Comparison of ENCODE assay signal across 25 cellular contexts in genomic region chr1:21198929-21199328, GRCh38.
"Had no signal": no experiment of that assay in that cellular context is flagged by ENCODE, and none has a peak within 500 bp of the region (broad histone marks: within the 10 kb centered on the region; RNA-seq: fewer than 3 reads in every experiment).

No MANE protein-coding gene starts in this region.

- H3K4me3 Mint-ChIP-seq: activated CD8-positive, alpha-beta T cell treated with anti-CD3 and anti-CD28 coated beads for 36 hours; activated naive CD4-positive, alpha-beta T cell treated with anti-CD3 and anti-CD28 coated beads, Interleukin-2, amount 10 ng/mL, durations not matched to agents 7 days and 5 days; activated naive CD8-positive, alpha-beta T cell treated with anti-CD3 and anti-CD28 coated beads for 36 hours; activated T-cell treated with anti-CD3 and anti-CD28 coated beads, Interleukin-2, amount 50 U/mL, for 72 hours; T-helper 1 cell treated with Interleukin-12 subunit alpha and Interleukin-12 subunit beta and Interleukin-4 antibody, amounts not matched to agents 30 μg/mL and 1 μg/mL, for 36 hours had no signal

- H3K4me2 ChIP-seq: PC-9 had no signal

- H3K9me3 ChIP-seq: adrenal gland, breast epithelium, MG63 had no signal

- ATAC-seq: activated CD4-positive, CD25-positive, alpha-beta regulatory T cell treated with anti-CD3 and anti-CD28 coated beads, Interleukin-2, amount 50 U/mL, for 24 hours; activated CD8-positive, alpha-beta T cell treated with anti-CD3 and anti-CD28 coated beads for 36 hours; activated T-cell treated with anti-CD3 and anti-CD28 coated beads, Interleukin-2, amount 50 U/mL, for 72 hours had no signal

- H3K36me3 ChIP-seq: adrenal gland, breast epithelium, MG63 had no signal

- H3K36me3 Mint-ChIP-seq: activated naive CD4-positive, alpha-beta T cell treated with anti-CD3 and anti-CD28 coated beads, Interleukin-2, amount 10 ng/mL, durations not matched to agents 7 days and 5 days; activated naive CD8-positive, alpha-beta T cell treated with anti-CD3 and anti-CD28 coated beads for 36 hours had no signal

- H3K4me3 ChIP-seq: adrenal gland, breast epithelium, MG63, PC-9 had no signal

- H2AFZ ChIP-seq: PC-9 had no signal

- H3K27me3 ChIP-seq: adrenal gland, breast epithelium, MG63 had no signal

- H3K9me3 Mint-ChIP-seq: activated CD8-positive, alpha-beta T cell treated with anti-CD3 and anti-CD28 coated beads for 36 hours; activated naive CD4-positive, alpha-beta T cell treated with anti-CD3 and anti-CD28 coated beads, Interleukin-2, amount 10 ng/mL, durations not matched to agents 7 days and 5 days; activated naive CD8-positive, alpha-beta T cell treated with anti-CD3 and anti-CD28 coated beads for 36 hours; activated T-cell treated with anti-CD3 and anti-CD28 coated beads, Interleukin-2, amount 50 U/mL, for 72 hours; activated T-helper 2 cell treated with anti-CD3 and anti-CD28 coated beads, Interferon-gamma antibody, Interleukin-2, Interleukin-4, amounts not matched to agents 10 μg/mL and 5 μg/mL and 100 μg/mL, durations not matched to agents 14 hours and 24 hours and 36 hours; T-helper 1 cell treated with Interleukin-12 subunit alpha and Interleukin-12 subunit beta and Interleukin-4 antibody, amounts not matched to agents 30 μg/mL and 1 μg/mL, for 36 hours had no signal

- H3K27ac Mint-ChIP-seq: activated CD8-positive, alpha-beta T cell treated with anti-CD3 and anti-CD28 coated beads for 36 hours; activated naive CD4-positive, alpha-beta T cell treated with anti-CD3 and anti-CD28 coated beads, Interleukin-2, amount 10 ng/mL, durations not matched to agents 7 days and 5 days; activated naive CD8-positive, alpha-beta T cell treated with anti-CD3 and anti-CD28 coated beads for 36 hours; activated T-cell treated with anti-CD3 and anti-CD28 coated beads, Interleukin-2, amount 50 U/mL, for 72 hours; activated T-helper 2 cell treated with anti-CD3 and anti-CD28 coated beads, Interferon-gamma antibody, Interleukin-2, Interleukin-4, amounts not matched to agents 10 μg/mL and 5 μg/mL and 100 μg/mL, durations not matched to agents 14 hours and 24 hours and 36 hours; T-helper 1 cell treated with Interleukin-12 subunit alpha and Interleukin-12 subunit beta and Interleukin-4 antibody, amounts not matched to agents 30 μg/mL and 1 μg/mL, for 36 hours had no signal

- H3K27ac ChIP-seq: adrenal gland, breast epithelium, PC-9 had no signal

- H3K4me1 ChIP-seq: adrenal gland, breast epithelium had no signal

- DNase-seq: activated CD4-positive, alpha-beta T cell treated with anti-CD3 and anti-CD28 coated beads for 4 hours; activated CD8-positive, alpha-beta memory T cell treated with anti-CD3 and anti-CD28 coated beads, Interleukin-2, amount 50 U/mL, for 4 hours; activated CD8-positive, alpha-beta T cell treated with anti-CD3 and anti-CD28 coated beads for 36 hours; activated gamma-delta T cell treated with Interleukin-2 at 50 U/mL for 16 hours; activated naive CD4-positive, alpha-beta T cell treated with anti-CD3 and anti-CD28 coated beads, Interleukin-2, amount 10 ng/mL, durations not matched to agents 7 days and 5 days; activated naive CD8-positive, alpha-beta T cell treated with anti-CD3 and anti-CD28 coated beads for 36 hours; activated T-cell treated with anti-CD3 and anti-CD28 coated beads, Interleukin-2, amount 50 U/mL, for 72 hours; anterior cingulate cortex; central memory CD4-positive, alpha-beta T cell; MG63; MV-4-11; NCI-H1092 treated with DMSO at 0.1 percent for 48 hours; NCI-H1417 treated with DMSO at 0.1 percent for 48 hours; NCI-H1694; NCI-H2029; NCI-H2107; NCI-H446; NCI-H524; PC-9; SHP77 treated with DMSO at 0.1 percent for 48 hours had no signal
